Comparison of ENCODE assay signal across 15 cellular contexts in the genomic region with DNA sequence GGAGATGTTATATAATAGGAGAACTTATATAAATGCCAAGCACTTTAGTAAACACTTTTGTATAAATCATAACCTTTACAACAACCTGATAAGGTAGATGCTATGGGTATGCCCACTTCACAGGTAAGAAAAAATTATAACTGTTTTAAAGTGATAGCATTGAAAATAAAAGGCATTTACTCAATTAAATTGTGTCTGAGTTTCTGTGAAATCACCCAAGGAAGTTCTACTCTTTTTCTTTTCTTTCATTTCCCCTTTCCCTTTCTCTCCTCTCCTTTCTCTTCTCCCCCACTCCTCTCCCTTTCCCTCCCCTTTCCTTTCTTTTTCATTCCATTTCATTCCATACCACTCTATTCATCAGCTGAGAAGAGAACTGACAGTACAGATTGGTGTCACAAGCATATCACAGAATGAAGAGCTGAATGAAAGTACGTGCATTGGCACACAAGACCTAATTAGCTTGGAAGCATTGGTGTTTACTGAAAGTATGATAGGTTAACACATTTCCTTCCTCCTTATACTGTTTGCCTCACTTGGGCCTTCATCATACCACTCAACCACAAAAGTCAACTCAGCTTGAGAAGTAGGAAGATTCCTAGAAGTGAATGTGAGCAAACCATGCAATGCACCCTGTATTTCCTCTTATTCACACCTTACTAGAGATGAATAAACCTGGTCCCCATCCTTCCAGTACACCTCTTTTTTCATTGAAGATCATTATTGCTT.
A peak's percentile ranks its signal among the peaks of the same experiment; 100 is the strongest.
DNase-seq lines count a peak whose midpoint lies in the region; ATAC-seq and TF ChIP-seq lines count a peak whose summit lies in the region.
"Had no signal": no experiment of that assay in that cellular context is flagged by ENCODE, and none has a peak within 500 bp of the region (broad histone marks: within the 10 kb centered on the region; RNA-seq: fewer than 3 reads in every experiment).

No MANE protein-coding gene starts in this region.

- TF ChIP-seq POLR2A in NB4 (IDR thresholded peaks at IDR 0.05; ENCODE audit: extremely low read depth, insufficient read length) = no peak

- POLR2A ChIA-PET in activated CD4-positive, alpha-beta T cell treated with anti-CD3 and anti-CD28 coated beads, Interleukin-2, amount 10 ng/mL, durations not matched to agents 7 days and 5 days (lab: Charles Lee) = no interaction called here

- CTCF ChIA-PET in activated CD4-positive, alpha-beta T cell treated with anti-CD3 and anti-CD28 coated beads, Interleukin-2, amount 10 ng/mL, durations not matched to agents 7 days and 5 days (lab: Charles Lee) = no interaction called here

- peaks cover 26% of the 10 kb centered on the region for H3K4me1 Mint-ChIP-seq in activated CD4-positive, alpha-beta T cell treated with anti-CD3 and anti-CD28 coated beads, Interleukin-2, amount 10 ng/mL, durations not matched to agents 7 days and 5 days
- peaks cover 17% of the 10 kb centered on the region for H3K4me1 Mint-ChIP-seq in activated T-helper 1 cell treated with anti-CD3 and anti-CD28 coated beads, Interleukin-12 subunit alpha, Interleukin-12 subunit beta, Interleukin-2, Interleukin-4 antibody, amounts not matched to agents 30 ng/mL and 10 ng/mL and 1 ng/mL, durations not matched to agents 14 hours and 24 hours and 36 hours (ENCODE audit: low read depth)
- peaks cover 7% of the 10 kb centered on the region for H3K4me1 Mint-ChIP-seq in stimulated activated effector memory CD8-positive, alpha-beta T cell treated with anti-CD3 and anti-CD28 coated beads, Interleukin-12 subunit alpha, Interleukin-12 subunit beta, amount 100 ng/mL, for 72 hours

- H3K4me3 ChIP-seq in NB4 (ENCODE audit: low read depth, low read length) = no peak overlapping the region

- H3K27me3 Mint-ChIP-seq in activated CD4-positive, alpha-beta T cell treated with anti-CD3 and anti-CD28 coated beads, Interleukin-2, amount 10 ng/mL, durations not matched to agents 7 days and 5 days = peaks cover 2% of the 10 kb centered on the region
- H3K27me3 Mint-ChIP-seq in activated T-helper 1 cell treated with anti-CD3 and anti-CD28 coated beads, Interleukin-12 subunit alpha, Interleukin-12 subunit beta, Interleukin-2, Interleukin-4 antibody, amounts not matched to agents 30 ng/mL and 10 ng/mL and 1 ng/mL, durations not matched to agents 14 hours and 24 hours and 36 hours (ENCODE audit: insufficient read depth) = peaks cover 4% of the 10 kb centered on the region

- H3K9me3 Mint-ChIP-seq in activated CD4-positive, alpha-beta T cell treated with anti-CD3 and anti-CD28 coated beads, Interleukin-2, amount 10 ng/mL, durations not matched to agents 7 days and 5 days = peaks cover 37% of the 10 kb centered on the region
- peaks cover 31% of the 10 kb centered on the region for H3K9me3 Mint-ChIP-seq in activated T-helper 1 cell treated with anti-CD3 and anti-CD28 coated beads, Interleukin-12 subunit alpha, Interleukin-12 subunit beta, Interleukin-2, Interleukin-4 antibody, amounts not matched to agents 30 ng/mL and 10 ng/mL and 1 ng/mL, durations not matched to agents 14 hours and 24 hours and 36 hours
- H3K9me3 Mint-ChIP-seq in stimulated activated effector memory CD8-positive, alpha-beta T cell treated with anti-CD3 and anti-CD28 coated beads, Interleukin-12 subunit alpha, Interleukin-12 subunit beta, amount 100 ng/mL, for 72 hours = peaks cover 5% of the 10 kb centered on the region

- intact Hi-C loops in activated T-helper 1 cell treated with anti-CD3 and anti-CD28 coated beads, Interleukin-12 subunit alpha, Interleukin-12 subunit beta, Interleukin-2, Interleukin-4 antibody, amounts not matched to agents 30 ng/mL and 10 ng/mL and 1 ng/mL, durations not matched to agents 14 hours and 24 hours and 36 hours (cut with micrococcal nuclease) = loop anchor here (1.0 to 5.0 kb wide), 5 partner anchors 64 to 262 kb away; no protein-coding TSS in a partner anchor

- peak overlapping the region; percentile 31 for H3K4me3 Mint-ChIP-seq in activated CD4-positive, alpha-beta T cell treated with anti-CD3 and anti-CD28 coated beads, Interleukin-2, amount 10 ng/mL, durations not matched to agents 7 days and 5 days
- H3K4me3 Mint-ChIP-seq in activated T-helper 1 cell treated with anti-CD3 and anti-CD28 coated beads, Interleukin-12 subunit alpha, Interleukin-12 subunit beta, Interleukin-2, Interleukin-4 antibody, amounts not matched to agents 30 ng/mL and 10 ng/mL and 1 ng/mL, durations not matched to agents 14 hours and 24 hours and 36 hours = peak overlapping the region; percentile 62
- peak overlapping the region; percentile 25 for H3K4me3 Mint-ChIP-seq in stimulated activated effector memory CD8-positive, alpha-beta T cell treated with anti-CD3 and anti-CD28 coated beads, Interleukin-12 subunit alpha, Interleukin-12 subunit beta, amount 100 ng/mL, for 72 hours

- TF ChIP-seq CTCF in NB4 (IDR thresholded peaks at IDR 0.05; ENCODE audit: low read depth, low read length) = no peak

- peak overlapping the region; percentile 84 for H3K27ac Mint-ChIP-seq in activated CD4-positive, alpha-beta T cell treated with anti-CD3 and anti-CD28 coated beads, Interleukin-2, amount 10 ng/mL, durations not matched to agents 7 days and 5 days
- peak overlapping the region; percentile 77 for H3K27ac Mint-ChIP-seq in activated T-helper 1 cell treated with anti-CD3 and anti-CD28 coated beads, Interleukin-12 subunit alpha, Interleukin-12 subunit beta, Interleukin-2, Interleukin-4 antibody, amounts not matched to agents 30 ng/mL and 10 ng/mL and 1 ng/mL, durations not matched to agents 14 hours and 24 hours and 36 hours
- H3K27ac Mint-ChIP-seq in stimulated activated effector memory CD8-positive, alpha-beta T cell treated with anti-CD3 and anti-CD28 coated beads, Interleukin-12 subunit alpha, Interleukin-12 subunit beta, amount 100 ng/mL, for 72 hours = no peak overlapping the region
- H3K27ac Mint-ChIP-seq: progenitor cell of endocrine pancreas had no signal

- peak; percentile 99 for ATAC-seq in stimulated activated effector memory CD8-positive, alpha-beta T cell treated with anti-CD3 and anti-CD28 coated beads, Interleukin-12 subunit alpha, Interleukin-12 subunit beta, amount 100 ng/mL, for 72 hours
- no peak for ATAC-seq in SK-N-SH treated with all-trans-retinoic acid at 6 μM for 48 hours
- ATAC-seq: left cardiac atrium had no signal

- DNase-seq in activated CD4-positive, alpha-beta T cell treated with anti-CD3 and anti-CD28 coated beads, Interleukin-2, amount 10 ng/mL, durations not matched to agents 7 days and 5 days = peak; percentile 45
- DNase-seq in activated CD4-positive, alpha-beta T cell treated with anti-CD3 and anti-CD28 coated beads for 4 hours = no peak
- peak; percentile 40 for DNase-seq in NB4 (ENCODE audit: low read depth)
- DNase-seq in activated T-helper 1 cell treated with anti-CD3 and anti-CD28 coated beads, Interleukin-12 subunit alpha, Interleukin-12 subunit beta, Interleukin-2, Interleukin-4 antibody, amounts not matched to agents 30 ng/mL and 10 ng/mL and 1 ng/mL, durations not matched to agents 14 hours and 24 hours and 36 hours (ENCODE audit: low spot score) = peak; percentile 14
- no peak for DNase-seq in stimulated activated effector memory CD8-positive, alpha-beta T cell treated with anti-CD3 and anti-CD28 coated beads, Interleukin-12 subunit alpha, Interleukin-12 subunit beta, amount 100 ng/mL, for 72 hours (ENCODE audit: low spot score in 2 of 2)
- no peak for DNase-seq in ureter (ENCODE audit: low spot score)
- DNase-seq in mesenteric fat pad (ENCODE audit: low spot score) = no peak
- DNase-seq: effector CD4-positive, alpha-beta T cell; Karpas-422; left cardiac atrium; NCI-H2029 treated with DMSO at 0.1 percent for 48 hours; NCI-H526 treated with DMSO at 0.1 percent for 48 hours; stimulated activated CD4-positive, alpha-beta T cell treated with anti-CD3 and anti-CD28 coated beads, Interleukin-12 subunit alpha, Interleukin-12 subunit beta, amount 100 ng/mL, for 4 hours had no signal

- H3K36me3 Mint-ChIP-seq in activated CD4-positive, alpha-beta T cell treated with anti-CD3 and anti-CD28 coated beads, Interleukin-2, amount 10 ng/mL, durations not matched to agents 7 days and 5 days (ENCODE audit: low read depth) = peaks cover 28% of the 10 kb centered on the region
- peaks cover 12% of the 10 kb centered on the region for H3K36me3 Mint-ChIP-seq in activated T-helper 1 cell treated with anti-CD3 and anti-CD28 coated beads, Interleukin-12 subunit alpha, Interleukin-12 subunit beta, Interleukin-2, Interleukin-4 antibody, amounts not matched to agents 30 ng/mL and 10 ng/mL and 1 ng/mL, durations not matched to agents 14 hours and 24 hours and 36 hours (ENCODE audit: low read depth)
- no peaks in the 10 kb centered on the region for H3K36me3 Mint-ChIP-seq in stimulated activated effector memory CD8-positive, alpha-beta T cell treated with anti-CD3 and anti-CD28 coated beads, Interleukin-12 subunit alpha, Interleukin-12 subunit beta, amount 100 ng/mL, for 72 hours

TF ChIP-seq in SK-N-SH treated with all-trans-retinoic acid at 6 μM for 48 hours, 23 proteins besides CTCF, POLR2A, EP300 and RAD21:
- TF ChIP-seq TOX (CRISPR knock-in tag; IDR thresholded peaks at IDR 0.05; ENCODE audit: borderline replicate concordance) (no peak), ZNF8 (CRISPR knock-in tag; IDR thresholded peaks at IDR 0.05) (no peak), PPARA (CRISPR knock-in tag; IDR thresholded peaks at IDR 0.05; ENCODE audit: borderline replicate concordance) (no peak), ZFP30 (CRISPR knock-in tag; IDR thresholded peaks at IDR 0.05) (no peak), BACH2 (CRISPR knock-in tag; IDR thresholded peaks at IDR 0.05; ENCODE audit: borderline replicate concordance) (no peak)
- TF ChIP-seq, protein P1, sequence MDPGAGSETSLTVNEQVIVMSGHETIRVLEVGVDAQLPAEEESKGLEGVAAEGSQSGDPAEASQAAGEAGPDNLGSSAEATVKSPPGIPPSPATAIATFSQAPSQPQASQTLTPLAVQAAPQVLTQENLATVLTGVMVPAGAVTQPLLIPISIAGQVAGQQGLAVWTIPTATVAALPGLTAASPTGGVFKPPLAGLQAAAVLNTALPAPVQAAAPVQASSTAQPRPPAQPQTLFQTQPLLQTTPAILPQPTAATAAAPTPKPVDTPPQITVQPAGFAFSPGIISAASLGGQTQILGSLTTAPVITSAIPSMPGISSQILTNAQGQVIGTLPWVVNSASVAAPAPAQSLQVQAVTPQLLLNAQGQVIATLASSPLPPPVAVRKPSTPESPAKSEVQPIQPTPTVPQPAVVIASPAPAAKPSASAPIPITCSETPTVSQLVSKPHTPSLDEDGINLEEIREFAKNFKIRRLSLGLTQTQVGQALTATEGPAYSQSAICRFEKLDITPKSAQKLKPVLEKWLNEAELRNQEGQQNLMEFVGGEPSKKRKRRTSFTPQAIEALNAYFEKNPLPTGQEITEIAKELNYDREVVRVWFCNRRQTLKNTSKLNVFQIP (CRISPR knock-in tag; IDR thresholded peaks at IDR 0.05; ENCODE audit: borderline replicate concordance, low read depth) = no peak

Comparison
In these comparisons a context has a peak if more than half of its experiments do, and no peak if none do; other contexts are left out.
1. DNase-seq: peak in activated CD4-positive, alpha-beta T cell treated with anti-CD3 and anti-CD28 coated beads, Interleukin-2, amount 10 ng/mL, durations not matched to agents 7 days and 5 days (single experiment), NB4 (single experiment) and activated T-helper 1 cell treated with anti-CD3 and anti-CD28 coated beads, Interleukin-12 subunit alpha, Interleukin-12 subunit beta, Interleukin-2, Interleukin-4 antibody, amounts not matched to agents 30 ng/mL and 10 ng/mL and 1 ng/mL, durations not matched to agents 14 hours and 24 hours and 36 hours (single experiment); none in activated CD4-positive, alpha-beta T cell treated with anti-CD3 and anti-CD28 coated beads for 4 hours (0 of 2), stimulated activated effector memory CD8-positive, alpha-beta T cell treated with anti-CD3 and anti-CD28 coated beads, Interleukin-12 subunit alpha, Interleukin-12 subunit beta, amount 100 ng/mL, for 72 hours (0 of 2), ureter (single experiment) and mesenteric fat pad (single experiment).
2. Peak in every context shown above with its lines, with median percentiles within 50 percentile points of each other: H3K4me3 Mint-ChIP-seq.